In genomic region chr12:40106655-40107054, GRCh38 we compare ENCODE assay signal across 9 cellular contexts. TPM values are rescaled to one million over a fixed set of nuclear protein-coding genes. Genes with fewer than 3 reads are reported as not detected.
DNase-seq lines count a peak whose midpoint lies in the region; ATAC-seq and TF ChIP-seq lines count a peak whose summit lies in the region.
"Had no signal": no experiment of that assay in that cellular context is flagged by ENCODE, and none has a peak within 500 bp of the region (broad histone marks: within the 10 kb centered on the region; RNA-seq: fewer than 3 reads in every experiment).

No MANE protein-coding gene starts in this region.

- H3K27me3 ChIP-seq in hepatocyte (no peaks in the 10 kb centered on the region), thoracic aorta (replicated peaks; ENCODE audit: insufficient read depth) (no peaks in the 10 kb centered on the region)
- H3K27me3 ChIP-seq: BLaER1 had no signal

- H3K36me3 Mint-ChIP-seq in activated CD4-positive, alpha-beta T cell treated with anti-CD3 and anti-CD28 coated beads, Interleukin-2, amount 10 ng/mL, durations not matched to agents 7 days and 5 days (ENCODE audit: low read depth) = no peaks in the 10 kb centered on the region
- no peaks in the 10 kb centered on the region for H3K36me3 Mint-ChIP-seq in activated B cell treated with CpG ODN at 0.5 μM for 24 hours (ENCODE audit: low read depth)

- H3K36me3 ChIP-seq in hepatocyte (replicated peaks; ENCODE audit: insufficient read depth, low read depth) (no peaks in the 10 kb centered on the region), thoracic aorta (no peaks in the 10 kb centered on the region)
- H3K36me3 ChIP-seq: BLaER1 had no signal

- WGBS in hepatocyte (ENCODE audit: low lambda C conversion rate, missing lambda C conversion rate) = 83% methylated on average over 6 of the region's 6 CpGs

- DNase-seq in activated CD4-positive, alpha-beta T cell treated with anti-CD3 and anti-CD28 coated beads, Interleukin-2, amount 10 ng/mL, durations not matched to agents 7 days and 5 days = no peak
- no peak for DNase-seq in activated CD4-positive, alpha-beta T cell treated with anti-CD3 and anti-CD28 coated beads for 4 hours
- DNase-seq in activated B cell treated with CpG ODN at 0.5 μM for 24 hours (no peak), hepatocyte (ENCODE audit: low spot score) (no peak), thoracic aorta (ENCODE audit: low spot score) (no peak), GM10266 (ENCODE audit: extremely low spot score) (no peak)

- H4K20me1 ChIP-seq in hepatocyte (ENCODE audit: insufficient read depth, poor library complexity, severe bottlenecking) = peaks cover 6% of the 10 kb centered on the region
- H4K20me1 ChIP-seq: BLaER1 had no signal

- H3K4me3 ChIP-seq in hepatocyte = no peak overlapping the region
- peak overlapping the region; percentile 92 for H3K4me3 ChIP-seq in thoracic aorta

- POLR2A ChIA-PET in activated CD4-positive, alpha-beta T cell treated with anti-CD3 and anti-CD28 coated beads, Interleukin-2, amount 10 ng/mL, durations not matched to agents 7 days and 5 days (lab: Charles Lee) = no interaction called here
- POLR2A ChIA-PET in activated B cell treated with CpG ODN at 0.5 μM for 24 hours (lab: Charles Lee) = interaction anchor here (1.1 to 3.5 kb wide), 5 partner anchors 11 to 118 kb away, joined by 3 to 17 read pairs (median 9); partner anchors contain the start of gene LRRK2

- H3K9me3 ChIP-seq in hepatocyte (ENCODE audit: low read depth) = no peaks in the 10 kb centered on the region
- H3K9me3 ChIP-seq in thoracic aorta = no peaks in the 10 kb centered on the region
- H3K9me3 ChIP-seq: BLaER1 had no signal

- H3K27ac Mint-ChIP-seq in activated CD4-positive, alpha-beta T cell treated with anti-CD3 and anti-CD28 coated beads, Interleukin-2, amount 10 ng/mL, durations not matched to agents 7 days and 5 days = no peak overlapping the region
- peak overlapping the region; percentile 43 for H3K27ac Mint-ChIP-seq in activated B cell treated with CpG ODN at 0.5 μM for 24 hours

- no peak for ATAC-seq in activated B cell treated with CpG ODN at 0.5 μM for 24 hours (ENCODE audit: low read depth)
- no peak for ATAC-seq in thoracic aorta (ENCODE audit: insufficient number of reproducible peaks, low FRiP score, low read depth)
- no peak for ATAC-seq in HG02840 (IDR thresholded peaks at IDR 0.05; ENCODE audit: low FRiP score, unreplicated experiment)
- ATAC-seq in HG02763 (IDR thresholded peaks at IDR 0.05; ENCODE audit: unreplicated experiment) = no peak

- H3K27ac ChIP-seq in hepatocyte (no peak overlapping the region), thoracic aorta (peak overlapping the region; percentile 81 to 85)
- H3K27ac ChIP-seq: BLaER1 had no signal

- H3K79me2 ChIP-seq in hepatocyte = peaks cover 34% of the 10 kb centered on the region

- no peaks in the 10 kb centered on the region for H3K9me3 Mint-ChIP-seq in activated CD4-positive, alpha-beta T cell treated with anti-CD3 and anti-CD28 coated beads, Interleukin-2, amount 10 ng/mL, durations not matched to agents 7 days and 5 days
- no peaks in the 10 kb centered on the region for H3K9me3 Mint-ChIP-seq in activated B cell treated with CpG ODN at 0.5 μM for 24 hours

- no peak for TF ChIP-seq CTCF in activated B cell treated with CpG ODN at 0.5 μM for 24 hours (IDR thresholded peaks at IDR 0.05)
- TF ChIP-seq CTCF in hepatocyte (IDR thresholded peaks at IDR 0.05; ENCODE audit: poor library complexity) = no peak
- TF ChIP-seq CTCF in thoracic aorta (IDR thresholded peaks at IDR 0.05) = no peak
- no peak for TF ChIP-seq CTCF in GM10266 (IDR thresholded peaks at IDR 0.05; ENCODE audit: control insufficient read depth, insufficient read depth, low read depth, missing control alignments)

- H3K27me3 Mint-ChIP-seq in activated CD4-positive, alpha-beta T cell treated with anti-CD3 and anti-CD28 coated beads, Interleukin-2, amount 10 ng/mL, durations not matched to agents 7 days and 5 days = peaks cover 11% of the 10 kb centered on the region
- no peaks in the 10 kb centered on the region for H3K27me3 Mint-ChIP-seq in activated B cell treated with CpG ODN at 0.5 μM for 24 hours

- H3K4me1 Mint-ChIP-seq in activated CD4-positive, alpha-beta T cell treated with anti-CD3 and anti-CD28 coated beads, Interleukin-2, amount 10 ng/mL, durations not matched to agents 7 days and 5 days = peaks cover 30% of the 10 kb centered on the region
- H3K4me1 Mint-ChIP-seq in activated B cell treated with CpG ODN at 0.5 μM for 24 hours = peaks cover 45% of the 10 kb centered on the region

- H3K4me1 ChIP-seq in hepatocyte (ENCODE audit: insufficient read depth) = peaks cover 15% of the 10 kb centered on the region
- peaks cover 7 to 26% of the 10 kb centered on the region in 2 donors for H3K4me1 ChIP-seq in thoracic aorta (ENCODE audit: control insufficient read depth in 1 of 2, low read depth in 2 of 2)

- no peaks in the 10 kb centered on the region for H3K9me2 ChIP-seq in hepatocyte (replicated peaks; ENCODE audit: insufficient read depth)

- no peak overlapping the region for H2AFZ ChIP-seq in hepatocyte

- H3K4me2 ChIP-seq in hepatocyte = peak overlapping the region; percentile 97

- CTCF ChIA-PET in activated CD4-positive, alpha-beta T cell treated with anti-CD3 and anti-CD28 coated beads, Interleukin-2, amount 10 ng/mL, durations not matched to agents 7 days and 5 days (lab: Charles Lee) = interaction anchor here (1.4 to 2.0 kb wide), 5 partner anchors 10 to 101 kb away, joined by 3 to 7 read pairs (median 5); no protein-coding TSS in a partner anchor
- CTCF ChIA-PET in activated B cell treated with CpG ODN at 0.5 μM for 24 hours (lab: Charles Lee) = interaction anchor here (1.3 to 5.4 kb wide), 5 partner anchors 11 to 207 kb away, joined by 4 to 58 read pairs (median 8); no protein-coding TSS in a partner anchor

- intact Hi-C loops in activated B cell treated with CpG ODN at 0.5 μM for 24 hours (cut with micrococcal nuclease) = loop anchor here (1.0 to 10.0 kb wide), 11 partner anchors 50 to 788 kb away; partner anchors contain the start of genes ABCD2 and KIF21A

- H3K4me3 Mint-ChIP-seq in activated CD4-positive, alpha-beta T cell treated with anti-CD3 and anti-CD28 coated beads, Interleukin-2, amount 10 ng/mL, durations not matched to agents 7 days and 5 days = peak overlapping the region; percentile 75
- peak overlapping the region; percentile 87 for H3K4me3 Mint-ChIP-seq in activated B cell treated with CpG ODN at 0.5 μM for 24 hours

RNA-seq across cellular contexts. Expression of gene SLC2A13, which starts 0.8 kb away (rescaled TPM):
- total RNA-seq in activated CD4-positive, alpha-beta T cell treated with anti-CD3 and anti-CD28 coated beads, Interleukin-2, amount 10 ng/mL, durations not matched to agents 7 days and 5 days = 1 to 10 TPM; 2.2 to 2.5 TPM
- total RNA-seq in activated B cell treated with CpG ODN at 0.5 μM for 24 hours (13.7 and 17.9 TPM in 2 replicates), hepatocyte (20.0 and 21.1 TPM in 2 replicates), thoracic aorta (10 to 100 TPM; 14.5 to 20.0 TPM)
- 8.4 and 12.1 TPM in 2 replicates for polyA plus RNA-seq in hepatocyte
